In the genomic region with DNA sequence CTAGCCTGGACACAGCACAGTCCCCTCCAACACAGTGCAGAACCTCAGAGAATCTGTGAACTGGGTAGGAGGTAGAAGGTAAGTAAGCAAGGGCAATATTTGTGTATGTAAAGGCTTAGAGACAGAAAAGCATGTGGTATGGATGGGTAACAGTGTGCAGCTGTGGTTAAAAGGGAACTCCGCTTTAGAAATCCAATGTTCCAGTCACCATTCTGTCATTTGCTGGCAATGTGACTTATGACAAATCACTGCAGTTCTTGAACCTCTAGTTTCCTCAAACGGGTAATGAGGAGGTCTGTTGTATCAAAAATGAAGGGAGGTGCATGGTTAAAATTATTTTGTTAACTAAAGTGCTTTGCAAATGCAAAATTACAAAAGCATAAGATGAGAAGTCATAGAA, we compare ENCODE assay signal across 1 cellular context.
TF ChIP-seq lines count a peak whose summit lies in the region.

No MANE protein-coding gene starts in this region.

TF ChIP-seq in GM23338, 12 proteins besides CTCF, POLR2A, EP300 and RAD21 (continued from another document):
- TF ChIP-seq, protein P1, sequence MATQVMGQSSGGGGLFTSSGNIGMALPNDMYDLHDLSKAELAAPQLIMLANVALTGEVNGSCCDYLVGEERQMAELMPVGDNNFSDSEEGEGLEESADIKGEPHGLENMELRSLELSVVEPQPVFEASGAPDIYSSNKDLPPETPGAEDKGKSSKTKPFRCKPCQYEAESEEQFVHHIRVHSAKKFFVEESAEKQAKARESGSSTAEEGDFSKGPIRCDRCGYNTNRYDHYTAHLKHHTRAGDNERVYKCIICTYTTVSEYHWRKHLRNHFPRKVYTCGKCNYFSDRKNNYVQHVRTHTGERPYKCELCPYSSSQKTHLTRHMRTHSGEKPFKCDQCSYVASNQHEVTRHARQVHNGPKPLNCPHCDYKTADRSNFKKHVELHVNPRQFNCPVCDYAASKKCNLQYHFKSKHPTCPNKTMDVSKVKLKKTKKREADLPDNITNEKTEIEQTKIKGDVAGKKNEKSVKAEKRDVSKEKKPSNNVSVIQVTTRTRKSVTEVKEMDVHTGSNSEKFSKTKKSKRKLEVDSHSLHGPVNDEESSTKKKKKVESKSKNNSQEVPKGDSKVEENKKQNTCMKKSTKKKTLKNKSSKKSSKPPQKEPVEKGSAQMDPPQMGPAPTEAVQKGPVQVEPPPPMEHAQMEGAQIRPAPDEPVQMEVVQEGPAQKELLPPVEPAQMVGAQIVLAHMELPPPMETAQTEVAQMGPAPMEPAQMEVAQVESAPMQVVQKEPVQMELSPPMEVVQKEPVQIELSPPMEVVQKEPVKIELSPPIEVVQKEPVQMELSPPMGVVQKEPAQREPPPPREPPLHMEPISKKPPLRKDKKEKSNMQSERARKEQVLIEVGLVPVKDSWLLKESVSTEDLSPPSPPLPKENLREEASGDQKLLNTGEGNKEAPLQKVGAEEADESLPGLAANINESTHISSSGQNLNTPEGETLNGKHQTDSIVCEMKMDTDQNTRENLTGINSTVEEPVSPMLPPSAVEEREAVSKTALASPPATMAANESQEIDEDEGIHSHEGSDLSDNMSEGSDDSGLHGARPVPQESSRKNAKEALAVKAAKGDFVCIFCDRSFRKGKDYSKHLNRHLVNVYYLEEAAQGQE (IDR thresholded peaks at IDR 0.05; ENCODE audit: unreplicated experiment): no peak
- TF ChIP-seq POLR2AphosphoS5 (IDR thresholded peaks at IDR 0.05; ENCODE audit: low read depth): no peak
- TF ChIP-seq NANOG (IDR thresholded peaks at IDR 0.05; ENCODE audit: borderline replicate concordance): no peak
- TF ChIP-seq ZNF331 (CRISPR knock-in tag; IDR thresholded peaks at IDR 0.05; ENCODE audit: low read depth): no peak
- TF ChIP-seq, protein P2, sequence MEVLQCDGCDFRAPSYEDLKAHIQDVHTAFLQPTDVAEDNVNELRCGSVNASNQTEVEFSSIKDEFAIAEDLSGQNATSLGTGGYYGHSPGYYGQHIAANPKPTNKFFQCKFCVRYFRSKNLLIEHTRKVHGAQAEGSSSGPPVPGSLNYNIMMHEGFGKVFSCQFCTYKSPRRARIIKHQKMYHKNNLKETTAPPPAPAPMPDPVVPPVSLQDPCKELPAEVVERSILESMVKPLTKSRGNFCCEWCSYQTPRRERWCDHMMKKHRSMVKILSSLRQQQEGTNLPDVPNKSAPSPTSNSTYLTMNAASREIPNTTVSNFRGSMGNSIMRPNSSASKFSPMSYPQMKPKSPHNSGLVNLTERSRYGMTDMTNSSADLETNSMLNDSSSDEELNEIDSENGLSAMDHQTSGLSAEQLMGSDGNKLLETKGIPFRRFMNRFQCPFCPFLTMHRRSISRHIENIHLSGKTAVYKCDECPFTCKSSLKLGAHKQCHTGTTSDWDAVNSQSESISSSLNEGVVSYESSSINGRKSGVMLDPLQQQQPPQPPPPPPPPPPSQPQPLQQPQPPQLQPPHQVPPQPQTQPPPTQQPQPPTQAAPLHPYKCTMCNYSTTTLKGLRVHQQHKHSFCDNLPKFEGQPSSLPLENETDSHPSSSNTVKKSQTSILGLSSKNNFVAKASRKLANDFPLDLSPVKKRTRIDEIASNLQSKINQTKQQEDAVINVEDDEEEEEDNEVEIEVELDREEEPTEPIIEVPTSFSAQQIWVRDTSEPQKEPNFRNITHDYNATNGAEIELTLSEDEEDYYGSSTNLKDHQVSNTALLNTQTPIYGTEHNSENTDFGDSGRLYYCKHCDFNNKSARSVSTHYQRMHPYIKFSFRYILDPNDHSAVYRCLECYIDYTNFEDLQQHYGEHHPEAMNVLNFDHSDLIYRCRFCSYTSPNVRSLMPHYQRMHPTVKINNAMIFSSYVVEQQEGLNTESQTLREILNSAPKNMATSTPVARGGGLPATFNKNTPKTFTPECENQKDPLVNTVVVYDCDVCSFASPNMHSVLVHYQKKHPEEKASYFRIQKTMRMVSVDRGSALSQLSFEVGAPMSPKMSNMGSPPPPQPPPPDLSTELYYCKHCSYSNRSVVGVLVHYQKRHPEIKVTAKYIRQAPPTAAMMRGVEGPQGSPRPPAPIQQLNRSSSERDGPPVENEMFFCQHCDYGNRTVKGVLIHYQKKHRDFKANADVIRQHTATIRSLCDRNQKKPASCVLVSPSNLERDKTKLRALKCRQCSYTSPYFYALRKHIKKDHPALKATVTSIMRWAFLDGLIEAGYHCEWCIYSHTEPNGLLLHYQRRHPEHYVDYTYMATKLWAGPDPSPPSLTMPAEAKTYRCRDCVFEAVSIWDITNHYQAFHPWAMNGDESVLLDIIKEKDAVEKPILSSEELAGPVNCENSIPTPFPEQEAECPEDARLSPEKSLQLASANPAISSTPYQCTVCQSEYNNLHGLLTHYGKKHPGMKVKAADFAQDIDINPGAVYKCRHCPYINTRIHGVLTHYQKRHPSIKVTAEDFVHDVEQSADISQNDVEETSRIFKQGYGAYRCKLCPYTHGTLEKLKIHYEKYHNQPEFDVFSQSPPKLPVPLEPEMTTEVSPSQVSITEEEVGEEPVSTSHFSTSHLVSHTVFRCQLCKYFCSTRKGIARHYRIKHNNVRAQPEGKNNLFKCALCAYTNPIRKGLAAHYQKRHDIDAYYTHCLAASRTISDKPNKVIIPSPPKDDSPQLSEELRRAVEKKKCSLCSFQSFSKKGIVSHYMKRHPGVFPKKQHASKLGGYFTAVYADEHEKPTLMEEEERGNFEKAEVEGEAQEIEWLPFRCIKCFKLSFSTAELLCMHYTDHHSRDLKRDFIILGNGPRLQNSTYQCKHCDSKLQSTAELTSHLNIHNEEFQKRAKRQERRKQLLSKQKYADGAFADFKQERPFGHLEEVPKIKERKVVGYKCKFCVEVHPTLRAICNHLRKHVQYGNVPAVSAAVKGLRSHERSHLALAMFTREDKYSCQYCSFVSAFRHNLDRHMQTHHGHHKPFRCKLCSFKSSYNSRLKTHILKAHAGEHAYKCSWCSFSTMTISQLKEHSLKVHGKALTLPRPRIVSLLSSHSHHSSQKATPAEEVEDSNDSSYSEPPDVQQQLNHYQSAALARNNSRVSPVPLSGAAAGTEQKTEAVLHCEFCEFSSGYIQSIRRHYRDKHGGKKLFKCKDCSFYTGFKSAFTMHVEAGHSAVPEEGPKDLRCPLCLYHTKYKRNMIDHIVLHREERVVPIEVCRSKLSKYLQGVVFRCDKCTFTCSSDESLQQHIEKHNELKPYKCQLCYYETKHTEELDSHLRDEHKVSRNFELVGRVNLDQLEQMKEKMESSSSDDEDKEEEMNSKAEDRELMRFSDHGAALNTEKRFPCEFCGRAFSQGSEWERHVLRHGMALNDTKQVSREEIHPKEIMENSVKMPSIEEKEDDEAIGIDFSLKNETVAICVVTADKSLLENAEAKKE (CRISPR knock-in tag; IDR thresholded peaks at IDR 0.05): no peak
- TF ChIP-seq ZNF114 (CRISPR knock-in tag; IDR thresholded peaks at IDR 0.05): no peak
- TF ChIP-seq EZH2phosphoT487 (IDR thresholded peaks at IDR 0.05; ENCODE audit: unreplicated experiment): no peak
- no peak for TF ChIP-seq CREB1 (CRISPR knock-in tag; IDR thresholded peaks at IDR 0.05; ENCODE audit: low read depth)
- TF ChIP-seq STAT1 (IDR thresholded peaks at IDR 0.05; ENCODE audit: unreplicated experiment): no peak
- no peak for TF ChIP-seq JUNB (IDR thresholded peaks at IDR 0.05; ENCODE audit: unreplicated experiment)
TF ChIP-seq in GM23338: peak in this region for 0.
